19 cellular contexts compared by ENCODE assay signal in genomic region chr1:27399251-27399885, GRCh38. TPM values are rescaled to one million over a fixed set of nuclear protein-coding genes. Genes with fewer than 3 reads are reported as not detected.
DNase-seq lines count a peak whose midpoint lies in the region; ATAC-seq, FAIRE-seq and TF ChIP-seq lines count a peak whose summit lies in the region.
"Had no signal": no experiment of that assay in that cellular context is flagged by ENCODE, and none has a peak within 500 bp of the region (broad histone marks: within the 10 kb centered on the region; RNA-seq: fewer than 3 reads in every experiment).

No MANE protein-coding gene starts in this region.

- H2BK120ac ChIP-seq in mesenchymal stem cell (ENCODE audit: low read depth, low read length) = no peak overlapping the region

- H2AK5ac ChIP-seq in mesenchymal stem cell (ENCODE audit: low read length, severe bottlenecking) = peak overlapping the region; percentile 35

- 0 out of 5 replicates have a peak, but pooled peaks cover 0 to 2% of the 10 kb centered on the region in 2 experiments for H3K27me3 ChIP-seq in HepG2 (ENCODE audit: control insufficient read depth in 1 of 2, insufficient read depth in 2 of 2, low read length in 2 of 2)
- no peaks in the 10 kb centered on the region for H3K27me3 ChIP-seq in right lobe of liver
- peaks cover 0 to 3% of the 10 kb centered on the region in 2 experiments for H3K27me3 ChIP-seq in mesenchymal stem cell (ENCODE audit: control insufficient read depth in 1 of 2, insufficient read depth in 1 of 2, low read length in 2 of 2)
- no peaks in the 10 kb centered on the region for H3K27me3 ChIP-seq in brain microvascular endothelial cell (replicated peaks)
- H3K27me3 ChIP-seq: sigmoid colon had no signal

- H3K9me3 ChIP-seq in HepG2 (ENCODE audit: low read length) = no peaks in the 10 kb centered on the region
- H3K9me3 ChIP-seq in right lobe of liver = no peaks in the 10 kb centered on the region
- H3K9me3 ChIP-seq in SK-N-MC (ENCODE audit: low read depth, low read length) = no peaks in the 10 kb centered on the region
- no peaks in the 10 kb centered on the region for H3K9me3 ChIP-seq in mesenchymal stem cell (ENCODE audit: control insufficient read depth, low read length)
- H3K9me3 ChIP-seq: HAP-1, neutrophil, sigmoid colon had no signal

- no peak overlapping the region for H2BK5ac ChIP-seq in mesenchymal stem cell (ENCODE audit: low read depth, low read length, poor library complexity, severe bottlenecking)

- no TSS peak for BruUV-seq in HepG2 (replicated peaks; lab: Mats Ljungman, UMichigan)

- intact Hi-C loops in HepG2 (cut with micrococcal nuclease; ENCODE audit: unreplicated experiment) (loop anchor here (10.0 kb wide), 1 partner anchor 265 kb away; no protein-coding TSS in a partner anchor), right lobe of liver (cut with DNase I) (loop anchor here in 1 of 2 donors (5.0 kb wide), 1 partner anchor 102 kb away; no protein-coding TSS in a partner anchor)

- H3K79me2 ChIP-seq in HepG2 (ENCODE audit: insufficient read depth, low read length) = no peaks in the 10 kb centered on the region

- no peak for FAIRE-seq in HepG2 (lab: Jason Lieb, UNC)

- peak overlapping the region in 1 of 2 experiments; percentile 62 for H3K14ac ChIP-seq in mesenchymal stem cell (ENCODE audit: low read length in 2 of 2)

- TF ChIP-seq POLR2A in HepG2 (IDR thresholded peaks at IDR 0.05; ENCODE audit: insufficient read depth in 1 of 2, low read depth in 2 of 2, low read length in 2 of 2) = no peak
- TF ChIP-seq POLR2A in right lobe of liver (IDR thresholded peaks at IDR 0.05) = no peak

- DNase-seq in HepG2 (ENCODE audit: low spot score) (no peak), right lobe of liver (no peak), SK-N-MC (ENCODE audit: low read depth, low spot score) (no peak), mesenchymal stem cell (no peak), NCI-H345 treated with DMSO at 0.1 percent for 48 hours (lab: John Stamatoyannopoulos, UW; ENCODE audit: unreplicated experiment) (no peak), brain microvascular endothelial cell (no peak), NCI-H1048 (lab: John Stamatoyannopoulos, UW) (no peak)
- DNase-seq: activated CD4-positive, alpha-beta T cell treated with anti-CD3 and anti-CD28 coated beads for 36 hours; Calu3; GF-D8; immature natural killer cell; sigmoid colon had no signal

- H3K4ac ChIP-seq in mesenchymal stem cell (ENCODE audit: low read depth in 1 of 2, low read length in 2 of 2) = no peak overlapping the region

- H3K18ac ChIP-seq in mesenchymal stem cell (ENCODE audit: low read depth in 1 of 2, low read length in 2 of 2) = peak overlapping the region in 1 of 2 experiments; percentile 46

- no peaks in the 10 kb centered on the region for H4K20me1 ChIP-seq in HepG2 (ENCODE audit: insufficient read depth, low read length)

- POLR2A ChIA-PET in HepG2 (lab: Yijun Ruan, JAX) = interaction anchor here (0.6 kb wide), 1 partner anchor 101 kb away, joined by 3 read pairs; no protein-coding TSS in a partner anchor

- H3K79me1 ChIP-seq in mesenchymal stem cell (replicated peaks; ENCODE audit: low read length, poor library complexity, severe bottlenecking) = peaks cover 6% of the 10 kb centered on the region

- H3K23ac ChIP-seq in mesenchymal stem cell (ENCODE audit: low read length in 2 of 2) = peak overlapping the region in 1 of 2 experiments; percentile 10

- H3K4me1 ChIP-seq in HepG2 (ENCODE audit: insufficient read depth, low read length) (0 out of 2 replicates have a peak, but pooled peaks cover 4% of the 10 kb centered on the region), right lobe of liver (peaks cover 0 to 9% (median 0%) of the 10 kb centered on the region in 4 donors), mesenchymal stem cell (ENCODE audit: control insufficient read depth, insufficient read depth, low read depth, low read length) (peaks cover 41% of the 10 kb centered on the region)
- H3K4me1 ChIP-seq: HAP-1 had no signal

- no peak overlapping the region for H3K27ac ChIP-seq in HepG2 (ENCODE audit: extremely low read length, insufficient read depth, low read length)
- H3K27ac ChIP-seq in right lobe of liver = no peak overlapping the region
- H3K27ac ChIP-seq in SK-N-MC = peak overlapping the region; percentile 74
- no peak overlapping the region for H3K27ac ChIP-seq in mesenchymal stem cell (ENCODE audit: low read length, poor library complexity, severe bottlenecking)
- H3K27ac ChIP-seq in brain microvascular endothelial cell = no peak overlapping the region
- H3K27ac ChIP-seq: neutrophil, sigmoid colon had no signal

- in situ Hi-C loops in HepG2 (cut with HindIII; ENCODE audit: extremely low pct_ligation_motif_present, low pct_unique_long_range_greater_than_20kb) (no loop called here), brain microvascular endothelial cell (cut with HindIII; ENCODE audit: low pct_ligation_motif_present, low sequenced_read_pairs) (no loop called here)

- H4K8ac ChIP-seq in mesenchymal stem cell (ENCODE audit: low read length) = no peak overlapping the region

- TF ChIP-seq EP300 in HepG2 (IDR thresholded peaks at IDR 0.05; ENCODE audit: low read depth in 2 of 2, low read length in 2 of 2) (no peak), HepG2 (CRISPR knock-in tag; IDR thresholded peaks at IDR 0.05; ENCODE audit: borderline replicate concordance) (no peak)

- no peaks in the 10 kb centered on the region for H3K36me3 ChIP-seq in HepG2 (replicated peaks in 1 of 2; ENCODE audit: control insufficient read depth in 1 of 2, insufficient read depth in 2 of 2, low read length in 2 of 2)
- H3K36me3 ChIP-seq in right lobe of liver = no peaks in the 10 kb centered on the region
- H3K36me3 ChIP-seq in SK-N-MC (ENCODE audit: insufficient read depth, low read length) = no peaks in the 10 kb centered on the region
- H3K36me3 ChIP-seq in mesenchymal stem cell (ENCODE audit: control insufficient read depth in 1 of 2, insufficient read depth in 2 of 2, low read depth in 1 of 2, low read length in 2 of 2) = peaks cover 6 to 9% of the 10 kb centered on the region in 2 experiments
- H3K36me3 ChIP-seq in brain microvascular endothelial cell (replicated peaks) = no peaks in the 10 kb centered on the region
- H3K36me3 ChIP-seq: HAP-1, sigmoid colon had no signal

- 82% methylated on average over 9 of the region's 18 CpGs for WGBS in HepG2 (ENCODE audit: low lambda C conversion rate)
- WGBS in right lobe of liver (ENCODE audit: insufficient coverage, low coverage, low lambda C conversion rate, missing lambda C conversion rate) = 34% methylated on average over 3 of the region's 18 CpGs
- WGBS in mesenchymal stem cell = 89% methylated on average over 12 of the region's 18 CpGs

- no peak for TF ChIP-seq RAD21 in HepG2 (CRISPR knock-in tag; IDR thresholded peaks at IDR 0.05)

- H3K4me2 ChIP-seq in HepG2 (ENCODE audit: low read depth, low read length) = no peak overlapping the region
- H3K4me2 ChIP-seq in mesenchymal stem cell (ENCODE audit: low read length, poor library complexity, severe bottlenecking) = no peak overlapping the region

- H4K91ac ChIP-seq in mesenchymal stem cell (ENCODE audit: low read length) = peak overlapping the region; percentile 18

- H2BK12ac ChIP-seq in mesenchymal stem cell (ENCODE audit: low read length in 2 of 2) = no peak overlapping the region

- H3K9ac ChIP-seq in HepG2 (ENCODE audit: insufficient read depth, low read depth, low read length) (no peak overlapping the region), SK-N-MC (ENCODE audit: insufficient read length) (no peak overlapping the region), mesenchymal stem cell (ENCODE audit: low read length) (peak overlapping the region; percentile 66)

- ATAC-seq in HepG2 (peak; percentile 19), right lobe of liver (no peak), HG02798 (IDR thresholded peaks at IDR 0.05; ENCODE audit: poor library complexity, unreplicated experiment) (no peak)
- ATAC-seq: activated CD4-positive, alpha-beta T cell treated with anti-CD3 and anti-CD28 coated beads for 36 hours had no signal

- H2AFZ ChIP-seq in HepG2 (ENCODE audit: low read length) (no peak overlapping the region), mesenchymal stem cell (ENCODE audit: low read depth, low read length) (no peak overlapping the region)

- CTCF ChIA-PET in HepG2 (lab: Yijun Ruan, JAX; ENCODE audit: low intra/inter-chr PET ratio, low total read pairs) = no interaction called here

- no peak overlapping the region for H3K4me3 ChIP-seq in HepG2 (replicated peaks in 1 of 3; ENCODE audit: insufficient read depth in 1 of 3, low read depth in 2 of 3, low read length in 3 of 3)
- H3K4me3 ChIP-seq in right lobe of liver = no peak overlapping the region
- H3K4me3 ChIP-seq in SK-N-MC = no peak overlapping the region
- no peak overlapping the region for H3K4me3 ChIP-seq in mesenchymal stem cell (ENCODE audit: insufficient read depth in 1 of 2, low read depth in 1 of 2, low read length in 2 of 2)
- H3K4me3 ChIP-seq in brain microvascular endothelial cell (ENCODE audit: low read depth, low read length) = no peak overlapping the region
- H3K4me3 ChIP-seq: HAP-1, sigmoid colon had no signal

- no peak for TF ChIP-seq CTCF in HepG2 (CRISPR knock-in tag; IDR thresholded peaks at IDR 0.05)
- TF ChIP-seq CTCF in right lobe of liver (IDR thresholded peaks at IDR 0.05) = no peak
- no peak for TF ChIP-seq CTCF in brain microvascular endothelial cell (IDR thresholded peaks at IDR 0.05; ENCODE audit: low read depth, low read length, missing control alignments)

- H2BK15ac ChIP-seq in mesenchymal stem cell (ENCODE audit: low read depth, poor library complexity, severe bottlenecking) = peak overlapping the region; percentile 23

RNA-seq across cellular contexts. Expression of gene GPR3, which starts 6.9 kb away (rescaled TPM):
- total RNA-seq in HepG2 (2016; rRNA removed; fragmentation: Illumina TruSeq; extraction: Trizol) (0.88 and 1.00 TPM in 2 replicates), right lobe of liver (under 1 TPM in 2 of 6 experiments, not detected in 4; 0.19 to 0.43 TPM)
- total RNA-seq in HepG2 (2016; cell fraction: cytosol; rRNA removed; fragmentation: Illumina TruSeq; extraction: Trizol; ENCODE audit: low read depth) = 0.26 and 0.61 TPM in 2 replicates
- 0.62 and 1.2 TPM in 2 replicates for total RNA-seq in HepG2 (2016; cell fraction: insoluble cytoplasmic fraction; rRNA removed; fragmentation: Illumina TruSeq; extraction: Trizol)
- total RNA-seq in HepG2 (2016; cell fraction: membrane; rRNA removed; fragmentation: Illumina TruSeq; extraction: Trizol) = 1.4 and 1.5 TPM in 2 replicates
- total RNA-seq in HepG2 (2016; cell fraction: nucleus; rRNA removed; fragmentation: Illumina TruSeq; extraction: Trizol) = 1.2 and 1.3 TPM in 2 replicates
- polyA plus RNA-seq in HepG2 (2011; rRNA removed) = 2.6 and 2.7 TPM in 2 replicates
- 2.8 and 3.5 TPM in 2 replicates for polyA plus RNA-seq in HepG2 (2011; cell fraction: cytosol; rRNA removed)
- 2.1 and 2.9 TPM in 2 replicates for polyA plus RNA-seq in HepG2 (2011; cell fraction: nucleus; rRNA removed)
- polyA plus RNA-seq in HepG2 (2012) = 1.5 and 2.0 TPM in 2 replicates
- 1.1 TPM in 2 replicates for polyA plus RNA-seq in HepG2 (2016; cell fraction: cytosol; fragmentation: Illumina TruSeq; extraction: Trizol; ENCODE audit: low read depth)
- 1.2 and 1.5 TPM in 2 replicates for polyA plus RNA-seq in HepG2 (2016; cell fraction: insoluble cytoplasmic fraction; fragmentation: Illumina TruSeq; extraction: Trizol; ENCODE audit: low read depth)
- 1.9 and 2.4 TPM in 2 replicates for polyA plus RNA-seq in HepG2 (2016; cell fraction: membrane; fragmentation: Illumina TruSeq; extraction: Trizol; ENCODE audit: low read depth)
- polyA plus RNA-seq in HepG2 (2016; cell fraction: nucleus; fragmentation: Illumina TruSeq; extraction: Trizol; ENCODE audit: insufficient read depth, low read depth) = 2.8 TPM in 2 replicates
- 1.1 and 7.0 TPM in 2 replicates for polyA minus RNA-seq in HepG2 (2011; rRNA and poly(A)+ RNA removed; ENCODE audit: low replicate concordance)
- 1.4 and 1.7 TPM in 2 replicates for polyA minus RNA-seq in HepG2 (2011; cell fraction: cytosol; rRNA and poly(A)+ RNA removed)
- polyA minus RNA-seq in HepG2 (2011; cell fraction: nucleus; rRNA and poly(A)+ RNA removed) = 0.50 and 0.90 TPM in 2 replicates
- 3.9 TPM for polyA plus RNA-seq in mesenchymal stem cell (2013, experiment 1 of 2)
- polyA plus RNA-seq in mesenchymal stem cell (2013, experiment 2 of 2) = 4.4 TPM
- polyA plus RNA-seq: immature natural killer cell had no signal

RNA-seq across cellular contexts. Expression of gene CD164L2, which starts 16.2 kb away (rescaled TPM):
- total RNA-seq in HepG2 (2016; rRNA removed; fragmentation: Illumina TruSeq; extraction: Trizol) (not detected in 2 replicates), right lobe of liver (under 1 TPM in 1 of 6 experiments, not detected in 5; 0.86 TPM)
- total RNA-seq in HepG2 (2016; cell fraction: cytosol; rRNA removed; fragmentation: Illumina TruSeq; extraction: Trizol; ENCODE audit: low read depth) = not detected in 2 replicates
- total RNA-seq in HepG2 (2016; cell fraction: insoluble cytoplasmic fraction; rRNA removed; fragmentation: Illumina TruSeq; extraction: Trizol) = not detected in 2 replicates
- not detected in 2 replicates for total RNA-seq in HepG2 (2016; cell fraction: membrane; rRNA removed; fragmentation: Illumina TruSeq; extraction: Trizol)
- total RNA-seq in HepG2 (2016; cell fraction: nucleus; rRNA removed; fragmentation: Illumina TruSeq; extraction: Trizol) = not detected in 2 replicates
- not detected in 2 replicates for polyA plus RNA-seq in HepG2 (2011; rRNA removed)
- polyA plus RNA-seq in HepG2 (2011; cell fraction: cytosol; rRNA removed) = not detected in 2 replicates
- polyA plus RNA-seq in HepG2 (2011; cell fraction: nucleus; rRNA removed) = 0.17 and 0.21 TPM in 2 replicates
- polyA plus RNA-seq in HepG2 (2012) = not detected in 2 replicates
- not detected in 2 replicates for polyA plus RNA-seq in HepG2 (2016; cell fraction: cytosol; fragmentation: Illumina TruSeq; extraction: Trizol; ENCODE audit: low read depth)
- polyA plus RNA-seq in HepG2 (2016; cell fraction: insoluble cytoplasmic fraction; fragmentation: Illumina TruSeq; extraction: Trizol; ENCODE audit: low read depth) = not detected in 2 replicates
- not detected in 2 replicates for polyA plus RNA-seq in HepG2 (2016; cell fraction: membrane; fragmentation: Illumina TruSeq; extraction: Trizol; ENCODE audit: low read depth)
- not detected in 2 replicates for polyA plus RNA-seq in HepG2 (2016; cell fraction: nucleus; fragmentation: Illumina TruSeq; extraction: Trizol; ENCODE audit: insufficient read depth, low read depth)
- polyA minus RNA-seq in HepG2 (2011; rRNA and poly(A)+ RNA removed; ENCODE audit: low replicate concordance) = 0.16 TPM in 1 of 2 replicates, not detected in the other
- not detected in 2 replicates for polyA minus RNA-seq in HepG2 (2011; cell fraction: cytosol; rRNA and poly(A)+ RNA removed)
- polyA minus RNA-seq in HepG2 (2011; cell fraction: nucleus; rRNA and poly(A)+ RNA removed) = not detected in 2 replicates
- not detected for polyA plus RNA-seq in mesenchymal stem cell (2013, experiment 1 of 2)
- polyA plus RNA-seq in mesenchymal stem cell (2013, experiment 2 of 2) = not detected
- total RNA-seq: activated CD4-positive, alpha-beta T cell treated with anti-CD3 and anti-CD28 coated beads for 36 hours; Calu3; glomerular endothelial cell; lung microvascular endothelial cell; sigmoid colon; T-helper 2 cell treated with Interferon-gamma antibody and Interleukin-4, amounts not matched to agents 100 ng/mL and 5 ng/mL, for 36 hours; temporal lobe had no signal
- polyA plus RNA-seq: immature natural killer cell had no signal

RNA-seq across cellular contexts. Expression of gene FCN3, which starts 24.7 kb away (rescaled TPM):
- total RNA-seq in HepG2 (2016; rRNA removed; fragmentation: Illumina TruSeq; extraction: Trizol) = not detected in 2 replicates
- total RNA-seq in HepG2 (2016; cell fraction: cytosol; rRNA removed; fragmentation: Illumina TruSeq; extraction: Trizol; ENCODE audit: low read depth) = not detected in 2 replicates
- not detected in 2 replicates for total RNA-seq in HepG2 (2016; cell fraction: insoluble cytoplasmic fraction; rRNA removed; fragmentation: Illumina TruSeq; extraction: Trizol)
- total RNA-seq in HepG2 (2016; cell fraction: membrane; rRNA removed; fragmentation: Illumina TruSeq; extraction: Trizol) = not detected in 2 replicates
- not detected in 2 replicates for total RNA-seq in HepG2 (2016; cell fraction: nucleus; rRNA removed; fragmentation: Illumina TruSeq; extraction: Trizol)
- polyA plus RNA-seq in HepG2 (2011; rRNA removed) = not detected in 2 replicates
- polyA plus RNA-seq in HepG2 (2011; cell fraction: cytosol; rRNA removed) = not detected in 2 replicates
- polyA plus RNA-seq in HepG2 (2011; cell fraction: nucleus; rRNA removed) = not detected in 2 replicates
- polyA plus RNA-seq in HepG2 (2012) = not detected in 2 replicates
- not detected in 2 replicates for polyA plus RNA-seq in HepG2 (2016; cell fraction: cytosol; fragmentation: Illumina TruSeq; extraction: Trizol; ENCODE audit: low read depth)
- polyA plus RNA-seq in HepG2 (2016; cell fraction: insoluble cytoplasmic fraction; fragmentation: Illumina TruSeq; extraction: Trizol; ENCODE audit: low read depth) = not detected in 2 replicates
- polyA plus RNA-seq in HepG2 (2016; cell fraction: membrane; fragmentation: Illumina TruSeq; extraction: Trizol; ENCODE audit: low read depth) = not detected in 2 replicates
- polyA plus RNA-seq in HepG2 (2016; cell fraction: nucleus; fragmentation: Illumina TruSeq; extraction: Trizol; ENCODE audit: insufficient read depth, low read depth) = not detected in 2 replicates
- polyA minus RNA-seq in HepG2 (2011; rRNA and poly(A)+ RNA removed; ENCODE audit: low replicate concordance) = not detected in 2 replicates
- polyA minus RNA-seq in HepG2 (2011; cell fraction: cytosol; rRNA and poly(A)+ RNA removed) = not detected in 2 replicates
- not detected in 2 replicates for polyA minus RNA-seq in HepG2 (2011; cell fraction: nucleus; rRNA and poly(A)+ RNA removed)
- total RNA-seq in right lobe of liver = 100 to 1,000 TPM in 4 of 6 experiments, 10 to 100 TPM in 2; 81.6 to 213 (median 111) TPM
- not detected for polyA plus RNA-seq in mesenchymal stem cell (2013, experiment 1 of 2)
- not detected for polyA plus RNA-seq in mesenchymal stem cell (2013, experiment 2 of 2)
- total RNA-seq: activated CD4-positive, alpha-beta T cell treated with anti-CD3 and anti-CD28 coated beads for 36 hours; Calu3; glomerular endothelial cell; lung microvascular endothelial cell; T-helper 2 cell treated with Interferon-gamma antibody and Interleukin-4, amounts not matched to agents 100 ng/mL and 5 ng/mL, for 36 hours had no signal
- polyA plus RNA-seq: immature natural killer cell had no signal

RNA-seq across cellular contexts. Expression of gene MAP3K6, which starts 32.6 kb away (rescaled TPM):
- total RNA-seq in HepG2 (2016; rRNA removed; fragmentation: Illumina TruSeq; extraction: Trizol) (2.7 and 3.5 TPM in 2 replicates), right lobe of liver (10 to 100 TPM in 2 of 6 experiments, 1 to 10 TPM in 4; 4.3 to 14.9 (median 5.6) TPM)
- total RNA-seq in HepG2 (2016; cell fraction: cytosol; rRNA removed; fragmentation: Illumina TruSeq; extraction: Trizol; ENCODE audit: low read depth) = 0.62 and 2.3 TPM in 2 replicates
- 2.6 and 2.8 TPM in 2 replicates for total RNA-seq in HepG2 (2016; cell fraction: insoluble cytoplasmic fraction; rRNA removed; fragmentation: Illumina TruSeq; extraction: Trizol)
- 0.93 and 0.99 TPM in 2 replicates for total RNA-seq in HepG2 (2016; cell fraction: membrane; rRNA removed; fragmentation: Illumina TruSeq; extraction: Trizol)
- total RNA-seq in HepG2 (2016; cell fraction: nucleus; rRNA removed; fragmentation: Illumina TruSeq; extraction: Trizol) = 1.8 and 2.3 TPM in 2 replicates
- 2.7 and 3.2 TPM in 2 replicates for polyA plus RNA-seq in HepG2 (2011; rRNA removed)
- 1.2 and 1.4 TPM in 2 replicates for polyA plus RNA-seq in HepG2 (2011; cell fraction: cytosol; rRNA removed)
- polyA plus RNA-seq in HepG2 (2011; cell fraction: nucleus; rRNA removed) = 20.8 and 29.2 TPM in 2 replicates
- polyA plus RNA-seq in HepG2 (2012) = 0.97 and 2.1 TPM in 2 replicates
- 0.44 and 1.2 TPM in 2 replicates for polyA plus RNA-seq in HepG2 (2016; cell fraction: cytosol; fragmentation: Illumina TruSeq; extraction: Trizol; ENCODE audit: low read depth)
- 2.4 and 2.8 TPM in 2 replicates for polyA plus RNA-seq in HepG2 (2016; cell fraction: insoluble cytoplasmic fraction; fragmentation: Illumina TruSeq; extraction: Trizol; ENCODE audit: low read depth)
- polyA plus RNA-seq in HepG2 (2016; cell fraction: membrane; fragmentation: Illumina TruSeq; extraction: Trizol; ENCODE audit: low read depth) = 1.1 and 1.2 TPM in 2 replicates
- polyA plus RNA-seq in HepG2 (2016; cell fraction: nucleus; fragmentation: Illumina TruSeq; extraction: Trizol; ENCODE audit: insufficient read depth, low read depth) = 5.1 and 8.1 TPM in 2 replicates
- polyA minus RNA-seq in HepG2 (2011; rRNA and poly(A)+ RNA removed; ENCODE audit: low replicate concordance) = 5.7 and 12.4 TPM in 2 replicates
- 0.59 and 1.5 TPM in 2 replicates for polyA minus RNA-seq in HepG2 (2011; cell fraction: cytosol; rRNA and poly(A)+ RNA removed)
- polyA minus RNA-seq in HepG2 (2011; cell fraction: nucleus; rRNA and poly(A)+ RNA removed) = 3.4 and 4.0 TPM in 2 replicates
- polyA plus RNA-seq in mesenchymal stem cell (2013, experiment 1 of 2) = 27.2 TPM
- polyA plus RNA-seq in mesenchymal stem cell (2013, experiment 2 of 2) = 28.1 TPM

RNA-seq across cellular contexts. Expression of gene SYTL1, which starts 57.5 kb away (rescaled TPM):
- total RNA-seq in HepG2 (2016; rRNA removed; fragmentation: Illumina TruSeq; extraction: Trizol) (9.1 and 17.8 TPM in 2 replicates), right lobe of liver (1 to 10 TPM in 1 of 6 experiments, under 1 TPM in 5; 0.37 to 1.7 (median 0.80) TPM)
- total RNA-seq in HepG2 (2016; cell fraction: cytosol; rRNA removed; fragmentation: Illumina TruSeq; extraction: Trizol; ENCODE audit: low read depth) = 5.6 TPM in 2 replicates
- total RNA-seq in HepG2 (2016; cell fraction: insoluble cytoplasmic fraction; rRNA removed; fragmentation: Illumina TruSeq; extraction: Trizol) = 7.9 and 19.8 TPM in 2 replicates
- 7.4 and 8.0 TPM in 2 replicates for total RNA-seq in HepG2 (2016; cell fraction: membrane; rRNA removed; fragmentation: Illumina TruSeq; extraction: Trizol)
- 15.9 and 19.3 TPM in 2 replicates for total RNA-seq in HepG2 (2016; cell fraction: nucleus; rRNA removed; fragmentation: Illumina TruSeq; extraction: Trizol)
- polyA plus RNA-seq in HepG2 (2011; rRNA removed) = 11.1 and 15.8 TPM in 2 replicates
- 4.7 and 8.4 TPM in 2 replicates for polyA plus RNA-seq in HepG2 (2011; cell fraction: cytosol; rRNA removed)
- polyA plus RNA-seq in HepG2 (2011; cell fraction: nucleus; rRNA removed) = 175 and 243 TPM in 2 replicates
- 7.2 and 8.3 TPM in 2 replicates for polyA plus RNA-seq in HepG2 (2012)
- polyA plus RNA-seq in HepG2 (2016; cell fraction: cytosol; fragmentation: Illumina TruSeq; extraction: Trizol; ENCODE audit: low read depth) = 3.6 and 4.2 TPM in 2 replicates
- polyA plus RNA-seq in HepG2 (2016; cell fraction: insoluble cytoplasmic fraction; fragmentation: Illumina TruSeq; extraction: Trizol; ENCODE audit: low read depth) = 8.1 and 8.6 TPM in 2 replicates
- 4.6 and 5.4 TPM in 2 replicates for polyA plus RNA-seq in HepG2 (2016; cell fraction: membrane; fragmentation: Illumina TruSeq; extraction: Trizol; ENCODE audit: low read depth)
- polyA plus RNA-seq in HepG2 (2016; cell fraction: nucleus; fragmentation: Illumina TruSeq; extraction: Trizol; ENCODE audit: insufficient read depth, low read depth) = 45.3 and 50.8 TPM in 2 replicates
- 0.21 and 11.5 TPM in 2 replicates for polyA minus RNA-seq in HepG2 (2011; rRNA and poly(A)+ RNA removed; ENCODE audit: low replicate concordance)
- polyA minus RNA-seq in HepG2 (2011; cell fraction: cytosol; rRNA and poly(A)+ RNA removed) = 3.3 and 6.7 TPM in 2 replicates
- 14.3 and 14.8 TPM in 2 replicates for polyA minus RNA-seq in HepG2 (2011; cell fraction: nucleus; rRNA and poly(A)+ RNA removed)
- 0.39 TPM for polyA plus RNA-seq in mesenchymal stem cell (2013, experiment 1 of 2)
- 0.59 TPM for polyA plus RNA-seq in mesenchymal stem cell (2013, experiment 2 of 2)
- total RNA-seq: lung microvascular endothelial cell had no signal

Comparison
In these comparisons a context has a peak if more than half of its experiments do, and no peak if none do; other contexts are left out.
1. RNA of gene FCN3, which starts 24.7 kb away (total RNA-seq): 81.6 to 213 TPM in right lobe of liver; not detected in HepG2; every median in the first group is over 10 times any median in the second.